Comparison of ENCODE assay signal across 8 cellular contexts in genomic region chr17:164536-165235, GRCh38. TPM values are rescaled to one million over a fixed set of nuclear protein-coding genes. Genes with fewer than 3 reads are reported as not detected.
DNase-seq lines count a peak whose midpoint lies in the region; ATAC-seq, FAIRE-seq and TF ChIP-seq lines count a peak whose summit lies in the region.

No MANE protein-coding gene starts in this region.

- peak; percentile 20 for DNase-seq in stimulated activated CD4-positive, alpha-beta T cell treated with anti-CD3 and anti-CD28 coated beads, Interleukin-2, amount 100 ng/mL, for 4 hours (ENCODE audit: low read depth)
- no peak for DNase-seq in stimulated activated CD4-positive, alpha-beta T cell treated with anti-CD3 and anti-CD28 coated beads, Interleukin-12 subunit alpha, Interleukin-12 subunit beta, amount 100 ng/mL, for 4 hours
- DNase-seq in OCI-LY7 (ENCODE audit: low spot score) (peak; percentile 63), cerebellar cortex (ENCODE audit: low spot score) (peak; percentile 87), urothelium cell line (ENCODE audit: low spot score) (peak; percentile 19)

- no peaks in the 10 kb centered on the region for H3K79me2 ChIP-seq in OCI-LY7 (ENCODE audit: insufficient read depth, low read depth, low read length)

- H3K9me3 ChIP-seq in OCI-LY7 (ENCODE audit: low read length): no peaks in the 10 kb centered on the region
- H3K9me3 ChIP-seq in liver (ENCODE audit: control insufficient read depth in 4 of 4, low read length in 3 of 4): no peaks in the 10 kb centered on the region

- no peaks in the 10 kb centered on the region for H3K9me2 ChIP-seq in OCI-LY7 (ENCODE audit: insufficient read depth, low read length)

- H3K4me1 ChIP-seq in OCI-LY7 (ENCODE audit: insufficient read depth, low read length, poor library complexity, severe bottlenecking) (no peaks in the 10 kb centered on the region), liver (ENCODE audit: control insufficient read depth in 4 of 4, insufficient read depth in 4 of 4, low read length in 3 of 4) (no peaks in the 10 kb centered on the region)

- POLR2A ChIA-PET in OCI-LY7 (lab: Charles Lee): no interaction called here

- no peak overlapping the region for H3K9ac ChIP-seq in liver (ENCODE audit: low read depth in 1 of 2, low read length in 2 of 2)

- WGBS in liver: 76% methylated on average over 14 of the region's 14 CpGs

- peak; percentile 78 for TF ChIP-seq CTCF in OCI-LY7 (conservative IDR thresholded peaks at IDR 0.05; ENCODE audit: low read length)
- TF ChIP-seq CTCF in liver (IDR thresholded peaks at IDR 0.05; ENCODE audit: low read depth, low read length, missing input control): peak; percentile 61

- H4K20me1 ChIP-seq in OCI-LY7 (ENCODE audit: insufficient read depth, low read length): no peaks in the 10 kb centered on the region

- no peak overlapping the region for H2AFZ ChIP-seq in OCI-LY7 (ENCODE audit: low read length)

- CTCF ChIA-PET in OCI-LY7 (lab: Charles Lee; ENCODE audit: unreplicated experiment): no interaction called here

- ATAC-seq in GM19395 (IDR thresholded peaks at IDR 0.05; ENCODE audit: unreplicated experiment) (no peak), GM21786 (IDR thresholded peaks at IDR 0.05; ENCODE audit: unreplicated experiment) (no peak)

- no peaks in the 10 kb centered on the region for H3K36me3 ChIP-seq in OCI-LY7 (ENCODE audit: insufficient read depth, low read length)
- no peaks in the 10 kb centered on the region for H3K36me3 ChIP-seq in liver (ENCODE audit: control insufficient read depth in 4 of 4, insufficient read depth in 3 of 4, low read depth in 1 of 4, low read length in 3 of 4)

- intact Hi-C loops in OCI-LY7 (cut with micrococcal nuclease; ENCODE audit: unreplicated experiment): loop anchor here (2.0 kb wide), 1 partner anchor 222 kb away; no protein-coding TSS in a partner anchor

- no peaks in the 10 kb centered on the region for H3K27me3 ChIP-seq in liver (ENCODE audit: control insufficient read depth in 4 of 4, insufficient read depth in 4 of 4, low read length in 3 of 4)

- peak; percentile 85 to 89 for TF ChIP-seq RAD21 in liver (IDR thresholded peaks at IDR 0.05)

- no peak for FAIRE-seq in urothelium cell line (lab: Jason Lieb, UNC)

- no peak overlapping the region for H3K4me3 ChIP-seq in OCI-LY7 (ENCODE audit: low read depth, low read length, poor library complexity, severe bottlenecking)
- H3K4me3 ChIP-seq in liver (ENCODE audit: low read depth in 1 of 3, low read length in 3 of 3): no peak overlapping the region

- H3K27ac ChIP-seq in OCI-LY7 (ENCODE audit: low read depth, low read length, poor library complexity, severe bottlenecking) (no peak overlapping the region), liver (ENCODE audit: low read depth in 1 of 2, low read length in 2 of 2) (no peak overlapping the region)

- BruUV-seq in OCI-LY7 (replicated peaks; lab: Mats Ljungman, UMichigan): no TSS peak

- no peak overlapping the region for H3K4me2 ChIP-seq in OCI-LY7 (ENCODE audit: low read length)

TF ChIP-seq in liver, 16 proteins besides CTCF, POLR2A, EP300 and RAD21:
- TF ChIP-seq HNF4A (conservative IDR thresholded peaks at IDR 0.05): no peak
- TF ChIP-seq FOXA1 (IDR thresholded peaks at IDR 0.05): no peak
- no peak for TF ChIP-seq RXRA (IDR thresholded peaks at IDR 0.05)
- TF ChIP-seq YY1 (IDR thresholded peaks at IDR 0.05): no peak
- no peak for TF ChIP-seq EGR1 (IDR thresholded peaks at IDR 0.05; ENCODE audit: low read depth in 2 of 2)
- no peak for TF ChIP-seq NR2F2 (IDR thresholded peaks at IDR 0.05)
- no peak for TF ChIP-seq REST (IDR thresholded peaks at IDR 0.05)
- no peak for TF ChIP-seq SP1 (IDR thresholded peaks at IDR 0.05)
- TF ChIP-seq ATF3 (IDR thresholded peaks at IDR 0.05): no peak
- no peak for TF ChIP-seq ZBTB33 (IDR thresholded peaks at IDR 0.05)
- no peak for TF ChIP-seq HNF4G (IDR thresholded peaks at IDR 0.05)
- TF ChIP-seq GABPA (IDR thresholded peaks at IDR 0.05 in 1 of 2, conservative IDR thresholded peaks at IDR 0.05 in 1 of 2): no peak
- no peak for TF ChIP-seq JUND (IDR thresholded peaks at IDR 0.05)
- no peak for TF ChIP-seq FOXA2 (IDR thresholded peaks at IDR 0.05)
- TF ChIP-seq TAF1 (conservative IDR thresholded peaks at IDR 0.05): no peak
- TF ChIP-seq MAX (IDR thresholded peaks at IDR 0.05): no peak

RNA-seq across cellular contexts. Expression of gene DOC2B, which starts 16.8 kb away (rescaled TPM):
- not detected in 2 replicates for total RNA-seq in OCI-LY7 (2014; rRNA removed; shearing (Covaris generic))
- not detected in 2 replicates for total RNA-seq in OCI-LY7 (2022)
- total RNA-seq in liver: 1 to 10 TPM in 1 of 2 donors, under 1 TPM in 1; 0.84 to 1.0 TPM
- under 1 TPM; 0.08 to 0.38 TPM for polyA plus RNA-seq in liver

RNA-seq across cellular contexts. Expression of gene SCGB1C2, which starts 27.3 kb away (rescaled TPM):
- total RNA-seq in OCI-LY7 (2014; rRNA removed; shearing (Covaris generic)): not detected in 2 replicates
- total RNA-seq in OCI-LY7 (2022) (not detected in 2 replicates), liver (not detected)
- polyA plus RNA-seq in liver: not detected
